Comparison of ENCODE assay signal across 1 cellular context in the genomic region with DNA sequence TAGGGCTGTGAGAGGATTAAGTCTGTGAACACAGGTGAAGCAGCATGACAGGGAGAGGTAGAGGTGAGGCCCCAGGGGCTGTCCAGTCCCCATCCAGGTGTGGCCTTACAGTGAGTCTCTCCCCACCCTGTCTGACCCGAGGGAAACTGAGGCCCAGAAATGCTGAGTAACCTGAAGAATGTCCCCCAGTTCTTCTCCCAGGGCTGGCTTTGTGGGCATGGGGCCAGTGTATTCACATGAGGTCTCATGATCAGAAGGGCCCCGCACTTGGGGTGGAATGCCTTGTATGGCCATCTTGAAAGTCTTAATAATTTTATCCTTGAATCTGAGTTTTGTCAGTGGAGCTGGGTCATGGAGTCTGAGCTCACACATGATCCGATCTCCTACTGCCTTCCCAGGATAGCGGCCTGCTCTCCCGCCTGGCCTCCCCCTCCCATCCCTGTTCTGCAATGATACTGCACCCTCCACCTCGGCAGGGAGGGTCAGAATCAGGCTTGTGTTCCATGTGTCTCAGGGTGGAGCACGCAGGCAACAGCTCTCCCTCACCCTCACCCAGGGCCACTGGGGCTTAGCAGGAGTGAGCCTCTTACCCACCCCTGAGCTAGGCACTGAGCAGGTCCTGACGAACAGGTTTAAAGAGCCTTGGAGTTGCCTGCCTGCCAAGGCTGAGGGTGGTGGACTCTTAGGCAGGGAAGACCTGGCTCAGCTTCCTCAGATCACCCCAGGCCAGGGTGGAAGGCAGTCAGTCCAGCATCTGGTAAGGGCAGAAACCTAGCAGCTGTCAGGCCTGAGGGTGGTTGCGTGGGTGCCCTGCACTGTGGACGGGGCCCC.
TF ChIP-seq lines count a peak whose summit lies in the region.

No MANE protein-coding gene starts in this region.

TF ChIP-seq in SK-N-SH treated with all-trans-retinoic acid at 6 μM for 48 hours, 23 proteins besides CTCF, POLR2A, EP300 and RAD21 (continued from another document):
- no peak for TF ChIP-seq CSRNP3 (CRISPR knock-in tag; IDR thresholded peaks at IDR 0.05)
- TF ChIP-seq SNAI2 (CRISPR knock-in tag; IDR thresholded peaks at IDR 0.05) = no peak
- TF ChIP-seq BACH2 (CRISPR knock-in tag; IDR thresholded peaks at IDR 0.05; ENCODE audit: borderline replicate concordance) = no peak
- no peak for TF ChIP-seq CREB5 (CRISPR knock-in tag; IDR thresholded peaks at IDR 0.05; ENCODE audit: low read depth)
- no peak for TF ChIP-seq RARB (CRISPR knock-in tag; IDR thresholded peaks at IDR 0.05)
- TF ChIP-seq ZC3H10 (CRISPR knock-in tag; IDR thresholded peaks at IDR 0.05) = no peak
- no peak for TF ChIP-seq ESRRG (CRISPR knock-in tag; IDR thresholded peaks at IDR 0.05)
- TF ChIP-seq ZFP3 (CRISPR knock-in tag; IDR thresholded peaks at IDR 0.05) = no peak
- TF ChIP-seq ARNTL (CRISPR knock-in tag; IDR thresholded peaks at IDR 0.05; ENCODE audit: borderline replicate concordance, low read depth) = no peak
- no peak for TF ChIP-seq CSDC2 (CRISPR knock-in tag; IDR thresholded peaks at IDR 0.05)
- TF ChIP-seq, protein P1, sequence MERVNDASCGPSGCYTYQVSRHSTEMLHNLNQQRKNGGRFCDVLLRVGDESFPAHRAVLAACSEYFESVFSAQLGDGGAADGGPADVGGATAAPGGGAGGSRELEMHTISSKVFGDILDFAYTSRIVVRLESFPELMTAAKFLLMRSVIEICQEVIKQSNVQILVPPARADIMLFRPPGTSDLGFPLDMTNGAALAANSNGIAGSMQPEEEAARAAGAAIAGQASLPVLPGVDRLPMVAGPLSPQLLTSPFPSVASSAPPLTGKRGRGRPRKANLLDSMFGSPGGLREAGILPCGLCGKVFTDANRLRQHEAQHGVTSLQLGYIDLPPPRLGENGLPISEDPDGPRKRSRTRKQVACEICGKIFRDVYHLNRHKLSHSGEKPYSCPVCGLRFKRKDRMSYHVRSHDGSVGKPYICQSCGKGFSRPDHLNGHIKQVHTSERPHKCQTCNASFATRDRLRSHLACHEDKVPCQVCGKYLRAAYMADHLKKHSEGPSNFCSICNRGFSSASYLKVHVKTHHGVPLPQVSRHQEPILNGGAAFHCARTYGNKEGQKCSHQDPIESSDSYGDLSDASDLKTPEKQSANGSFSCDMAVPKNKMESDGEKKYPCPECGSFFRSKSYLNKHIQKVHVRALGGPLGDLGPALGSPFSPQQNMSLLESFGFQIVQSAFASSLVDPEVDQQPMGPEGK (CRISPR knock-in tag; IDR thresholded peaks at IDR 0.05; ENCODE audit: borderline replicate concordance) = no peak
